In genomic region chr10:80598084-80598798, GRCh38 we compare ENCODE assay signal across 13 cellular contexts.
DNase-seq lines count a peak whose midpoint lies in the region; ATAC-seq and TF ChIP-seq lines count a peak whose summit lies in the region.
"Had no signal": no experiment of that assay in that cellular context is flagged by ENCODE, and none has a peak within 500 bp of the region (broad histone marks: within the 10 kb centered on the region; RNA-seq: fewer than 3 reads in every experiment).

No MANE protein-coding gene starts in this region.

- no peak for TF ChIP-seq CTCF in coronary artery (IDR thresholded peaks at IDR 0.05)
- no peak for TF ChIP-seq CTCF in psoas muscle (IDR thresholded peaks at IDR 0.05)

- intact Hi-C loops in psoas muscle (cut with DNase I), result no loop called here

- peaks cover 0 to 2% (median 0%) of the 10 kb centered on the region in 3 donors for H3K27me3 ChIP-seq in psoas muscle (ENCODE audit: insufficient read depth in 3 of 3, low read length in 2 of 3)

- no peak overlapping the region for H3K4me3 ChIP-seq in coronary artery
- H3K4me3 ChIP-seq in psoas muscle, result no peak overlapping the region

- 66 to 74% (median 71%) methylated on average over 3 of the region's 3 CpGs for WGBS in psoas muscle, 3 donors

- DNase-seq in coronary artery (ENCODE audit: low spot score), result peak; percentile 26
- DNase-seq in inferior parietal cortex (ENCODE audit: extremely low spot score), result no peak
- no peak for DNase-seq in EL
- no peak for DNase-seq in psoas muscle
- DNase-seq in left lobe of liver (ENCODE audit: low spot score), result no peak
- DNase-seq: activated T-cell treated with anti-CD3 and anti-CD28 coated beads, Interleukin-2, amount 50 U/mL, for 72 hours; DMS53; hippocampal formation; NCI-H2227 treated with DMSO at 0.1 percent for 48 hours; T-helper 2 cell had no signal

- H3K27ac ChIP-seq in coronary artery (no peak overlapping the region), psoas muscle (no peak overlapping the region)

- no peaks in the 10 kb centered on the region for H3K4me1 ChIP-seq in psoas muscle

- ATAC-seq in GM18520 (IDR thresholded peaks at IDR 0.05; ENCODE audit: unreplicated experiment) (peak; percentile 31), GM21717 (IDR thresholded peaks at IDR 0.05; ENCODE audit: unreplicated experiment) (peak; percentile 85), HG03378 (IDR thresholded peaks at IDR 0.05; ENCODE audit: unreplicated experiment) (peak; percentile 75), psoas muscle (no peak), left lobe of liver (no peak)
- ATAC-seq: activated T-cell treated with anti-CD3 and anti-CD28 coated beads, Interleukin-2, amount 50 U/mL, for 72 hours had no signal

- no peaks in the 10 kb centered on the region for H3K9me3 ChIP-seq in psoas muscle

- no peaks in the 10 kb centered on the region for H3K36me3 ChIP-seq in psoas muscle (ENCODE audit: insufficient read depth in 1 of 2, low read depth in 1 of 2)

Comparison
In these comparisons a context has a peak if more than half of its experiments do, and no peak if none do; other contexts are left out.
1. ATAC-seq: peak in GM18520 (single experiment), GM21717 (single experiment) and HG03378 (single experiment); none in psoas muscle (0 of 4) and left lobe of liver (single experiment).